8 cellular contexts compared by ENCODE assay signal in the genomic region with DNA sequence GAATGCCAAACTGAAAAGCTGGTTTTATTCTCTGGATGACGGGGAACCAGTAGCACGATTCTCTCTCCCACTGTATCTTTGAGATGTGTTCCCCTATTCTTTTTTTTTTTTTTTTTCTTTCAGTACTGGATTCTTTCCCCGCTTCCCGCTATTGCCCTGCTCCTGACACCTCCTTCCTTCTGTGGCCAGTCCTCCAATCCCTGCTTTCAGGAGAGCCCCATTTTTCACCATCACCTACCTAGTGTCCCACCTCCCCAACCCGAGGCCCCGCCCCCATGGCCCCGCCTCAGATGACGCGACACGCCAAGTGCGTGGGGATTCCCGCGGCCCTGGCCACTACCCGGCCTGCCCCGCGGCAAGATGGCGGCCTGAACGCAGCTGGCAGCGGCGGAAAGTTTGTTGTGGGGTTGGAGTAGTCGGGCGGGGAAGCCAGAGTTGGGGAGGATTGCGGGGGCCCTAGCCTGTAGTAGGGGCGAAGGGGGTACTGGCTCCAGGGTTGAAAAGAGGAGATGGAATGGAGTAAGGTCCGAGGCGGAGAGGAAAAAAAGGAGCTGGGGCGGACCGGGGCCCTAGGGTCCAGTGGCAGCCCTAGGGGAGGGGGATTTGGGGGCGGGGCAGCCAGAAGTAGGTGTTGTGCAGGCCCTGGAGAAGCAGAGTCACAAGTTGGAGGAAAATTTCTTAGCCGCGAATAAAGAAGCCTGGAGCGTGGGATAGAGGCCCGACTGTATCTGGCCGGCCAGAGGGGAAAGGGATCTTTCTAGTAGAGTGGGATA. TPM values are rescaled to one million over a fixed set of nuclear protein-coding genes. Genes with fewer than 3 reads are reported as not detected.
A peak's percentile ranks its signal among the peaks of the same experiment; 100 is the strongest.
DNase-seq lines count a peak whose midpoint lies in the region; ATAC-seq and TF ChIP-seq lines count a peak whose summit lies in the region.

A gene with protein sequence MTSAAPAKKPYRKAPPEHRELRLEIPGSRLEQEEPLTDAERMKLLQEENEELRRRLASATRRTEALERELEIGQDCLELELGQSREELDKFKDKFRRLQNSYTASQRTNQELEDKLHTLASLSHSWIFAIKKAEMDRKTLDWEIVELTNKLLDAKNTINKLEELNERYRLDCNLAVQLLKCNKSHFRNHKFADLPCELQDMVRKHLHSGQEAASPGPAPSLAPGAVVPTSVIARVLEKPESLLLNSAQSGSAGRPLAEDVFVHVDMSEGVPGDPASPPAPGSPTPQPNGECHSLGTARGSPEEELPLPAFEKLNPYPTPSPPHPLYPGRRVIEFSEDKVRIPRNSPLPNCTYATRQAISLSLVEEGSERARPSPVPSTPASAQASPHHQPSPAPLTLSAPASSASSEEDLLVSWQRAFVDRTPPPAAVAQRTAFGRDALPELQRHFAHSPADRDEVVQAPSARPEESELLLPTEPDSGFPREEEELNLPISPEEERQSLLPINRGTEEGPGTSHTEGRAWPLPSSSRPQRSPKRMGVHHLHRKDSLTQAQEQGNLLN (plus strand): TSS at position 336 of the 773 bp plus-strand sequence. CDS start 21,432 bp downstream, outside the sequence.

- H3K9me3 ChIP-seq in PC-9 (ENCODE audit: insufficient read depth, low read depth), result no peaks in the 10 kb centered on the region
- no peaks in the 10 kb centered on the region for H3K9me3 ChIP-seq in esophagus (ENCODE audit: control insufficient read depth in 2 of 2, insufficient read depth in 1 of 2, low read depth in 1 of 2, low read length in 1 of 2)
- H3K9me3 ChIP-seq in mucosa of stomach (ENCODE audit: control insufficient read depth, low read length), result no peaks in the 10 kb centered on the region

- peak within 1 kb of the TSS; percentile 94 for H2AFZ ChIP-seq in PC-9

- no peaks in the 10 kb centered on the region for H3K27me3 Mint-ChIP-seq in activated T-cell treated with anti-CD3 and anti-CD28 coated beads, Interleukin-2, amount 50 U/mL, for 24 hours

- H3K4me1 Mint-ChIP-seq in activated T-cell treated with anti-CD3 and anti-CD28 coated beads, Interleukin-2, amount 50 U/mL, for 24 hours (ENCODE audit: low read depth), result peaks cover 48% of the 10 kb centered on the region

- no peak for TF ChIP-seq CTCF in PC-9 (conservative IDR thresholded peaks at IDR 0.05)

- no peak for TF ChIP-seq RAD21 in Ishikawa (IDR thresholded peaks at IDR 0.05; ENCODE audit: low read depth)

- POLR2A ChIA-PET in PC-9 (lab: Charles Lee; ENCODE audit: unreplicated experiment), result interaction anchor here (0.6 to 0.7 kb wide), 5 partner anchors 19 to 1562 kb away, joined by 3 to 12 read pairs (median 5); no protein-coding TSS in a partner anchor

- no peaks in the 10 kb centered on the region; the same call in 1 of the 2 replicates for H3K9me2 ChIP-seq in PC-9 (ENCODE audit: insufficient read depth)

- peaks cover 33% of the 10 kb centered on the region for H3K36me3 Mint-ChIP-seq in activated T-cell treated with anti-CD3 and anti-CD28 coated beads, Interleukin-2, amount 50 U/mL, for 24 hours (ENCODE audit: low read depth)

- H3K4me3 Mint-ChIP-seq in activated T-cell treated with anti-CD3 and anti-CD28 coated beads, Interleukin-2, amount 50 U/mL, for 24 hours, result peak within 1 kb of the TSS; percentile 95

- H3K27ac Mint-ChIP-seq in activated T-cell treated with anti-CD3 and anti-CD28 coated beads, Interleukin-2, amount 50 U/mL, for 24 hours, result peak within 1 kb of the TSS; percentile 91

- H3K9me3 Mint-ChIP-seq in activated T-cell treated with anti-CD3 and anti-CD28 coated beads, Interleukin-2, amount 50 U/mL, for 24 hours, result no peaks in the 10 kb centered on the region

- H3K36me3 ChIP-seq in PC-9 (ENCODE audit: low read depth), result no peaks in the 10 kb centered on the region
- no peaks in the 10 kb centered on the region for H3K36me3 ChIP-seq in esophagus (ENCODE audit: control insufficient read depth in 2 of 2, insufficient read depth in 2 of 2, low read length in 1 of 2)
- no peaks in the 10 kb centered on the region for H3K36me3 ChIP-seq in mucosa of stomach (ENCODE audit: control insufficient read depth, insufficient read depth, low read length)

- no peaks in the 10 kb centered on the region for H3K27me3 ChIP-seq in PC-9 (ENCODE audit: insufficient read depth, low read depth)
- no peaks in the 10 kb centered on the region for H3K27me3 ChIP-seq in esophagus (ENCODE audit: control insufficient read depth in 1 of 2, insufficient read depth in 2 of 2, low read length in 2 of 2)
- no peaks in the 10 kb centered on the region for H3K27me3 ChIP-seq in mucosa of stomach (ENCODE audit: control insufficient read depth, insufficient read depth, low read length)

- H4K20me1 ChIP-seq in PC-9 (ENCODE audit: insufficient read depth), result no peaks in the 10 kb centered on the region

- H3K4me3 ChIP-seq in PC-9 (peak within 1 kb of the TSS; percentile 91), esophagus (ENCODE audit: low read depth in 1 of 2, low read length in 2 of 2) (peak within 1 kb of the TSS; percentile 60 to 87), mucosa of stomach (ENCODE audit: low read length) (peak within 1 kb of the TSS; percentile 56)

- peaks cover 37% of the 10 kb centered on the region for H3F3A ChIP-seq in PC-9 (ENCODE audit: insufficient read depth, low read depth)

- peak; percentile 88 for DNase-seq in COR-L47 (lab: John Stamatoyannopoulos, UW)
- peak; percentile 73 to 93 for DNase-seq in PC-9
- DNase-seq in activated T-cell treated with anti-CD3 and anti-CD28 coated beads, Interleukin-2, amount 50 U/mL, for 24 hours, result peak; percentile 99
- DNase-seq in stimulated activated CD8-positive, alpha-beta memory T cell treated with anti-CD3 and anti-CD28 coated beads, Interleukin-4, amount 100 ng/mL, for 48 hours, result peak; percentile 100

- H3K9ac ChIP-seq in mucosa of stomach (ENCODE audit: low read length), result peak within 1 kb of the TSS; percentile 87

- peaks cover 43% of the 10 kb centered on the region for H3K79me2 ChIP-seq in PC-9 (ENCODE audit: low read depth)

- no peak for TF ChIP-seq EP300 in Ishikawa (IDR thresholded peaks at IDR 0.05; ENCODE audit: borderline replicate concordance)

- 0 to 1% methylated on average over 34 of the region's 34 CpGs for WGBS in esophagus, 2 donors

- peak within 1 kb of the TSS; percentile 98 for H3K4me2 ChIP-seq in PC-9

- ATAC-seq in GM21390 (IDR thresholded peaks at IDR 0.05; ENCODE audit: unreplicated experiment), result peak; percentile 97

- BruUV-seq in PC-9 (replicated peaks; lab: Mats Ljungman, UMichigan), result no TSS peak

- H3K27ac ChIP-seq in PC-9 (peak within 1 kb of the TSS; percentile 34), esophagus (ENCODE audit: low read depth in 2 of 2, low read length in 1 of 2) (peak within 1 kb of the TSS; percentile 41 to 78)

- H3K4me1 ChIP-seq in PC-9 (replicated peaks; ENCODE audit: insufficient read depth), result peaks cover 53% of the 10 kb centered on the region
- H3K4me1 ChIP-seq in esophagus (ENCODE audit: control insufficient read depth in 2 of 2, insufficient read depth in 2 of 2, low read length in 1 of 2), result peaks cover 0 to 7% of the 10 kb centered on the region in 2 donors
- H3K4me1 ChIP-seq in mucosa of stomach (ENCODE audit: control insufficient read depth, insufficient read depth, low read length), result peaks cover 9% of the 10 kb centered on the region

- CTCF ChIA-PET in PC-9 (lab: Charles Lee), result interaction anchor here (0.6 to 0.7 kb wide), 3 partner anchors 14 to 180 kb away, joined by 3 to 6 read pairs (median 6); no protein-coding TSS in a partner anchor

- intact Hi-C loops in PC-9 (cut with micrococcal nuclease; ENCODE audit: unreplicated experiment), result loop anchor here (2.0 kb wide), 1 partner anchor 19 kb away; no protein-coding TSS in a partner anchor

TF ChIP-seq in Ishikawa, 13 proteins besides CTCF, POLR2A, EP300 and RAD21 (continues in another document):
- TF ChIP-seq ZBTB7A (IDR thresholded peaks at IDR 0.05; ENCODE audit: low read depth) (peak; percentile 57; the same call in 1 of the 2 replicates), CEBPB (IDR thresholded peaks at IDR 0.05) (no peak), TCF12 (IDR thresholded peaks at IDR 0.05; ENCODE audit: low read depth) (peak; percentile 47; the same call in 1 of the 2 replicates), EGR1 (IDR thresholded peaks at IDR 0.05) (no peak), NFIC (IDR thresholded peaks at IDR 0.05) (no peak), CREB1 (IDR thresholded peaks at IDR 0.05; ENCODE audit: low read depth) (peak; percentile 73), TEAD4 (IDR thresholded peaks at IDR 0.05) (no peak)
- TF ChIP-seq, protein P1, sequence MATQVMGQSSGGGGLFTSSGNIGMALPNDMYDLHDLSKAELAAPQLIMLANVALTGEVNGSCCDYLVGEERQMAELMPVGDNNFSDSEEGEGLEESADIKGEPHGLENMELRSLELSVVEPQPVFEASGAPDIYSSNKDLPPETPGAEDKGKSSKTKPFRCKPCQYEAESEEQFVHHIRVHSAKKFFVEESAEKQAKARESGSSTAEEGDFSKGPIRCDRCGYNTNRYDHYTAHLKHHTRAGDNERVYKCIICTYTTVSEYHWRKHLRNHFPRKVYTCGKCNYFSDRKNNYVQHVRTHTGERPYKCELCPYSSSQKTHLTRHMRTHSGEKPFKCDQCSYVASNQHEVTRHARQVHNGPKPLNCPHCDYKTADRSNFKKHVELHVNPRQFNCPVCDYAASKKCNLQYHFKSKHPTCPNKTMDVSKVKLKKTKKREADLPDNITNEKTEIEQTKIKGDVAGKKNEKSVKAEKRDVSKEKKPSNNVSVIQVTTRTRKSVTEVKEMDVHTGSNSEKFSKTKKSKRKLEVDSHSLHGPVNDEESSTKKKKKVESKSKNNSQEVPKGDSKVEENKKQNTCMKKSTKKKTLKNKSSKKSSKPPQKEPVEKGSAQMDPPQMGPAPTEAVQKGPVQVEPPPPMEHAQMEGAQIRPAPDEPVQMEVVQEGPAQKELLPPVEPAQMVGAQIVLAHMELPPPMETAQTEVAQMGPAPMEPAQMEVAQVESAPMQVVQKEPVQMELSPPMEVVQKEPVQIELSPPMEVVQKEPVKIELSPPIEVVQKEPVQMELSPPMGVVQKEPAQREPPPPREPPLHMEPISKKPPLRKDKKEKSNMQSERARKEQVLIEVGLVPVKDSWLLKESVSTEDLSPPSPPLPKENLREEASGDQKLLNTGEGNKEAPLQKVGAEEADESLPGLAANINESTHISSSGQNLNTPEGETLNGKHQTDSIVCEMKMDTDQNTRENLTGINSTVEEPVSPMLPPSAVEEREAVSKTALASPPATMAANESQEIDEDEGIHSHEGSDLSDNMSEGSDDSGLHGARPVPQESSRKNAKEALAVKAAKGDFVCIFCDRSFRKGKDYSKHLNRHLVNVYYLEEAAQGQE (IDR thresholded peaks at IDR 0.05; ENCODE audit: low read depth), result no peak
- TF ChIP-seq, protein P2, sequence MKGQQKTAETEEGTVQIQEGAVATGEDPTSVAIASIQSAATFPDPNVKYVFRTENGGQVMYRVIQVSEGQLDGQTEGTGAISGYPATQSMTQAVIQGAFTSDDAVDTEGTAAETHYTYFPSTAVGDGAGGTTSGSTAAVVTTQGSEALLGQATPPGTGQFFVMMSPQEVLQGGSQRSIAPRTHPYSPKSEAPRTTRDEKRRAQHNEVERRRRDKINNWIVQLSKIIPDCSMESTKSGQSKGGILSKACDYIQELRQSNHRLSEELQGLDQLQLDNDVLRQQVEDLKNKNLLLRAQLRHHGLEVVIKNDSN (IDR thresholded peaks at IDR 0.05), result no peak

RNA-seq across cellular contexts. Expression of the gene that starts here (rescaled TPM):
- 50.5 and 60.9 TPM in 2 replicates for total RNA-seq in PC-9 (2021)
- 10 to 100 TPM; 10.5 to 15.1 TPM for polyA plus RNA-seq in esophagus

Comparison
In these comparisons a context has a peak if more than half of its experiments do, and no peak if none do; other contexts are left out.
1. Peak in every context shown above with its lines: DNase-seq, ATAC-seq, H3K4me3 ChIP-seq and H3K27ac ChIP-seq.